1 cellular context compared by ENCODE assay signal in genomic region chr10:95782274-95782830, GRCh38.
A peak's percentile ranks its signal among the peaks of the same experiment; 100 is the strongest.
TF ChIP-seq lines count a peak whose summit lies in the region.

No MANE protein-coding gene starts in this region.

TF ChIP-seq in GM12878, 131 proteins besides CTCF, POLR2A, EP300 and RAD21 (continued from another document):
- TF ChIP-seq YBX1 (IDR thresholded peaks at IDR 0.05) (no peak), HDGF (IDR thresholded peaks at IDR 0.05) (no peak), JUNB (IDR thresholded peaks at IDR 0.05) (0 out of 2 replicates have a peak, but pooled peaks have one; percentile 12), ELK1 (IDR thresholded peaks at IDR 0.05; ENCODE audit: low read depth, low read length) (no peak), YY1 (IDR thresholded peaks at IDR 0.05; ENCODE audit: low read depth, low read length) (no peak), IKZF2 (IDR thresholded peaks at IDR 0.05) (peak; percentile 59 to 66; a peak in 3 of 4 replicates), SPI1 (IDR thresholded peaks at IDR 0.05; ENCODE audit: borderline replicate concordance, insufficient read depth, low read depth, low read length) (peak; percentile 62), NKRF (conservative IDR thresholded peaks at IDR 0.05) (no peak), MTA2 (IDR thresholded peaks at IDR 0.05; ENCODE audit: low read depth) (peak; percentile 19; the same call in 1 of the 2 replicates), ATF7 (IDR thresholded peaks at IDR 0.05; ENCODE audit: low read depth) (0 out of 2 replicates have a peak, but pooled peaks have one; percentile 24), ZSCAN29 (IDR thresholded peaks at IDR 0.05) (no peak), ZNF592 (IDR thresholded peaks at IDR 0.05) (no peak), CBFB (IDR thresholded peaks at IDR 0.05; ENCODE audit: low read depth) (no peak), SRF (IDR thresholded peaks at IDR 0.05; ENCODE audit: low read depth in 2 of 2, low read length in 2 of 2) (no peak), TCF7 (IDR thresholded peaks at IDR 0.05; ENCODE audit: borderline replicate concordance) (no peak), ZNF24 (IDR thresholded peaks at IDR 0.05) (0 out of 2 replicates have a peak, but pooled peaks have one; percentile 31), NR2F1 (conservative IDR thresholded peaks at IDR 0.05) (no peak), CBX5 (IDR thresholded peaks at IDR 0.05; ENCODE audit: low read depth) (no peak), IRF5 (IDR thresholded peaks at IDR 0.05; ENCODE audit: borderline replicate concordance) (no peak), GATAD2B (conservative IDR thresholded peaks at IDR 0.05; ENCODE audit: low read depth) (no peak), NRF1 (conservative IDR thresholded peaks at IDR 0.05; ENCODE audit: low read depth, low read length) (no peak), HCFC1 (IDR thresholded peaks at IDR 0.05; ENCODE audit: low read length) (no peak), GABPA (IDR thresholded peaks at IDR 0.05; ENCODE audit: low read depth) (no peak), TCF12 (IDR thresholded peaks at IDR 0.05; ENCODE audit: low read depth, low read length) (no peak), TARDBP (IDR thresholded peaks at IDR 0.05; ENCODE audit: borderline replicate concordance) (no peak), CHD2 (IDR thresholded peaks at IDR 0.05; ENCODE audit: borderline replicate concordance, low read depth, low read length) (no peak), IKZF1 (conservative IDR thresholded peaks at IDR 0.05) (peak; percentile 43), NFIC (IDR thresholded peaks at IDR 0.05; ENCODE audit: low read depth, low read length) (peak; percentile 45), POLR2AphosphoS5 (IDR thresholded peaks at IDR 0.05; ENCODE audit: low read length) (peak; percentile 26; the same call in 1 of the 2 replicates), MAX (IDR thresholded peaks at IDR 0.05; ENCODE audit: low read depth, low read length) (no peak), RELA (IDR thresholded peaks at IDR 0.05; ENCODE audit: borderline replicate concordance, partially characterized antibody) (no peak), ZNF687 (IDR thresholded peaks at IDR 0.05) (no peak), BHLHE40 (IDR thresholded peaks at IDR 0.05; ENCODE audit: borderline replicate concordance in 1 of 2, low read depth in 2 of 2, low read length in 1 of 2) (peak in 1 of 2 experiments; percentile 17; a peak in 1 of 4 replicates), CHD4 (IDR thresholded peaks at IDR 0.05) (no peak), REST (IDR thresholded peaks at IDR 0.05; ENCODE audit: low read depth, low read length) (no peak)
